ENCODE assay signal across 8 cellular contexts in genomic region chr19:53103141-53103902, GRCh38. TPM values are rescaled to one million over a fixed set of nuclear protein-coding genes. Genes with fewer than 3 reads are reported as not detected.
A peak's percentile ranks its signal among the peaks of the same experiment; 100 is the strongest.
DNase-seq lines count a peak whose midpoint lies in the region; ATAC-seq and TF ChIP-seq lines count a peak whose summit lies in the region.

ZNF160 (minus strand) TSS chr19:53103422; CDS start chr19:53086276, 17,146 bp downstream.

- no peaks in the 10 kb centered on the region for H3K27me3 Mint-ChIP-seq in activated CD4-positive, alpha-beta memory T cell treated with anti-CD3 and anti-CD28 coated beads, Interleukin-2, amount 10 ng/mL, durations not matched to agents 7 days and 5 days

- peaks cover 27% of the 10 kb centered on the region for H3K4me1 Mint-ChIP-seq in activated CD4-positive, alpha-beta memory T cell treated with anti-CD3 and anti-CD28 coated beads, Interleukin-2, amount 10 ng/mL, durations not matched to agents 7 days and 5 days

- POLR2A ChIA-PET in activated CD4-positive, alpha-beta memory T cell treated with anti-CD3 and anti-CD28 coated beads, Interleukin-2, amount 10 ng/mL, durations not matched to agents 7 days and 5 days (lab: Charles Lee), result interaction anchor here (1.6 kb wide), 1 partner anchor 140 kb away, joined by 7 read pairs; the partner anchor contains the start of gene ZNF816

- ATAC-seq in GM19372 (IDR thresholded peaks at IDR 0.05; ENCODE audit: low read depth, unreplicated experiment) (peak; percentile 96), HG03558 (IDR thresholded peaks at IDR 0.05; ENCODE audit: extremely low read depth, unreplicated experiment) (peak; percentile 73), right lobe of liver (peak; percentile 99 to 100 (median 99))

- peak within 1 kb of the TSS; percentile 79 to 96 for H3K9ac ChIP-seq in duodenal mucosa (ENCODE audit: low read depth in 1 of 2, low read length in 2 of 2)

- intact Hi-C loops in right lobe of liver (cut with DNase I), result no loop called here

- CTCF ChIA-PET in activated CD4-positive, alpha-beta memory T cell treated with anti-CD3 and anti-CD28 coated beads, Interleukin-2, amount 10 ng/mL, durations not matched to agents 7 days and 5 days (lab: Charles Lee), result no interaction called here

- H3K36me3 ChIP-seq in duodenal mucosa (ENCODE audit: control insufficient read depth in 1 of 2, insufficient read depth in 2 of 2, low read length in 2 of 2) (peaks cover 10 to 13% of the 10 kb centered on the region in 2 donors), right lobe of liver (no peaks in the 10 kb centered on the region)

- peaks cover 39% of the 10 kb centered on the region for H3K36me3 Mint-ChIP-seq in activated CD4-positive, alpha-beta memory T cell treated with anti-CD3 and anti-CD28 coated beads, Interleukin-2, amount 10 ng/mL, durations not matched to agents 7 days and 5 days (ENCODE audit: low read depth)

- peak within 1 kb of the TSS; percentile 87 for H3K27ac Mint-ChIP-seq in activated CD4-positive, alpha-beta memory T cell treated with anti-CD3 and anti-CD28 coated beads, Interleukin-2, amount 10 ng/mL, durations not matched to agents 7 days and 5 days

- peak within 1 kb of the TSS; percentile 96 to 98 for H3K4me3 ChIP-seq in duodenal mucosa (ENCODE audit: low read depth in 1 of 2, low read length in 2 of 2)
- H3K4me3 ChIP-seq in right lobe of liver, result peak within 1 kb of the TSS; percentile 62 to 93 (median 75)

- TF ChIP-seq POLR2A in right lobe of liver (IDR thresholded peaks at IDR 0.05), result peak; percentile 87

- H3K27me3 ChIP-seq in duodenal mucosa (ENCODE audit: control insufficient read depth in 1 of 2, insufficient read depth in 2 of 2, low read length in 2 of 2) (no peaks in the 10 kb centered on the region), right lobe of liver (no peaks in the 10 kb centered on the region)

- H3K4me1 ChIP-seq in duodenal mucosa (ENCODE audit: control insufficient read depth in 1 of 2, insufficient read depth in 2 of 2, low read length in 2 of 2) (peaks cover 9 to 13% of the 10 kb centered on the region in 2 donors), right lobe of liver (peaks cover 0 to 4% (median 0%) of the 10 kb centered on the region in 4 donors)

- under 1% methylated on average over 29 of the region's 60 CpGs for WGBS in right lobe of liver (ENCODE audit: insufficient coverage, low coverage, low lambda C conversion rate, missing lambda C conversion rate)

- TF ChIP-seq CTCF in C4-2B (conservative IDR thresholded peaks at IDR 0.05), result no peak
- no peak for TF ChIP-seq CTCF in right lobe of liver (IDR thresholded peaks at IDR 0.05)

- peak; percentile 98 for DNase-seq in NCI-H82 (lab: John Stamatoyannopoulos, UW)
- peak; percentile 99 for DNase-seq in activated CD4-positive, alpha-beta memory T cell treated with anti-CD3 and anti-CD28 coated beads, Interleukin-2, amount 10 ng/mL, durations not matched to agents 7 days and 5 days
- DNase-seq in right lobe of liver, result peak; percentile 97 to 99 (median 99)
- DNase-seq in stimulated activated CD4-positive, alpha-beta T cell treated with anti-CD3 and anti-CD28 coated beads, Interleukin-4, amount 100 ng/mL, for 4 hours, result peak; percentile 97 to 99

- H3K9me3 ChIP-seq in duodenal mucosa (ENCODE audit: control insufficient read depth in 1 of 2, low read length in 2 of 2) (peaks cover 2 to 11% of the 10 kb centered on the region in 2 donors), right lobe of liver (no peaks in the 10 kb centered on the region)

- H3K4me3 Mint-ChIP-seq in activated CD4-positive, alpha-beta memory T cell treated with anti-CD3 and anti-CD28 coated beads, Interleukin-2, amount 10 ng/mL, durations not matched to agents 7 days and 5 days, result peak within 1 kb of the TSS; percentile 89

- H3K27ac ChIP-seq in C4-2B (peak within 1 kb of the TSS; percentile 77), duodenal mucosa (ENCODE audit: low read depth, low read length) (peak within 1 kb of the TSS; percentile 87), right lobe of liver (peak within 1 kb of the TSS; percentile 73 to 91 (median 83))

- peaks cover 36% of the 10 kb centered on the region for H3K9me3 Mint-ChIP-seq in activated CD4-positive, alpha-beta memory T cell treated with anti-CD3 and anti-CD28 coated beads, Interleukin-2, amount 10 ng/mL, durations not matched to agents 7 days and 5 days

RNA-seq across cellular contexts. Expression of gene ZNF160, which starts in this region (rescaled TPM):
- total RNA-seq in activated CD4-positive, alpha-beta memory T cell treated with anti-CD3 and anti-CD28 coated beads, Interleukin-2, amount 10 ng/mL, durations not matched to agents 7 days and 5 days, result 10 to 100 TPM; 37.5 to 38.1 TPM
- total RNA-seq in right lobe of liver, result 10 to 100 TPM in 5 of 6 experiments, 1 to 10 TPM in 1; 6.6 to 18.9 (median 13.9) TPM

Comparison
In these comparisons a context has a peak if more than half of its experiments do, and no peak if none do; other contexts are left out.
1. Peak in every context shown above with its lines: DNase-seq, ATAC-seq, H3K4me3 ChIP-seq and H3K27ac ChIP-seq.